ENCODE assay signal across 21 cellular contexts in the genomic region with DNA sequence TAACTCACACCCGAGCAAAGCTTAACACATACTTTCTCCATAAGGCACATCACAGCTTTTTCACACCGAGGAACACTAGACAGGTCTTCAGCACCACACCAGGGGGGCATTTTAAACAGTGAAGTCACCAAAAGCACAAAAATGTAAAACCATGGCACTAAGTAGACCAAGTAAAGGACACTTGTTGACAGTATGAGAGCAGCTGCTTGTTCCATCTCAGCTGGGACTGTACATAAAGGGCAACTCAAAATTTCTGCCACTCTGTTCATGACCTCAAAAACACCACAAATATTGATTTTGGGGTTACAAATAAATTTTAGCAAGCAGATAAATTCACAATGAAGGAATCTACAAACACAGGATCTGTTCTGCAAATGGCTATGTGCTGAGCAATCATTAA.
DNase-seq lines count a peak whose midpoint lies in the region; ATAC-seq and TF ChIP-seq lines count a peak whose summit lies in the region.
"Had no signal": no experiment of that assay in that cellular context is flagged by ENCODE, and none has a peak within 500 bp of the region (broad histone marks: within the 10 kb centered on the region; RNA-seq: fewer than 3 reads in every experiment).

No MANE protein-coding gene starts in this region.

- ATAC-seq in IMR-90 (ENCODE audit: low read depth) (no peak), HG03442 (IDR thresholded peaks at IDR 0.05; ENCODE audit: unreplicated experiment) (no peak), gastroesophageal sphincter (no peak)
- ATAC-seq: PC-3 had no signal

- no peaks in the 10 kb centered on the region for H3K9me3 ChIP-seq in CD4-positive, alpha-beta memory T cell (ENCODE audit: control insufficient read depth in 1 of 2, low read length in 2 of 2)
- no peaks in the 10 kb centered on the region for H3K9me3 ChIP-seq in IMR-90 (ENCODE audit: control insufficient read depth, insufficient read depth, low read length)
- no peaks in the 10 kb centered on the region for H3K9me3 ChIP-seq in gastroesophageal sphincter
- H3K9me3 ChIP-seq: spleen, upper lobe of left lung had no signal

- H2AFZ ChIP-seq in IMR-90 (replicated peaks; ENCODE audit: low read length, poor library complexity): no peak overlapping the region

- H3K27me3 Mint-ChIP-seq in CD4-positive, alpha-beta memory T cell: no peaks in the 10 kb centered on the region
- no peaks in the 10 kb centered on the region for H3K27me3 Mint-ChIP-seq in activated naive CD8-positive, alpha-beta T cell treated with anti-CD3 and anti-CD28 coated beads for 36 hours
- no peaks in the 10 kb centered on the region for H3K27me3 Mint-ChIP-seq in nephron progenitor cell (ENCODE audit: low read depth, poor library complexity)

- H3K27ac Mint-ChIP-seq in CD4-positive, alpha-beta memory T cell: peak overlapping the region; percentile 25 to 81 (median 64)
- H3K27ac Mint-ChIP-seq in activated naive CD8-positive, alpha-beta T cell treated with anti-CD3 and anti-CD28 coated beads for 36 hours: peak overlapping the region; percentile 21
- H3K27ac Mint-ChIP-seq in nephron progenitor cell: peak overlapping the region; percentile 19
- H3K27ac Mint-ChIP-seq: activated CD4-positive, alpha-beta T cell treated with anti-CD3 and anti-CD28 coated beads, Interleukin-2, amount 10 ng/mL, durations not matched to agents 24 days and 14 days; CD14-positive monocyte; endodermal cell had no signal

- H3K9me1 ChIP-seq in IMR-90 (ENCODE audit: insufficient read depth, low read length): peaks cover 19% of the 10 kb centered on the region

- H2BK20ac ChIP-seq in IMR-90 (ENCODE audit: low read depth, low read length): peak overlapping the region; percentile 63

- H4K5ac ChIP-seq in IMR-90 (ENCODE audit: low read depth, low read length): no peak overlapping the region

- H3K4me3 Mint-ChIP-seq in CD4-positive, alpha-beta memory T cell: no peak overlapping the region
- H3K4me3 Mint-ChIP-seq in activated naive CD8-positive, alpha-beta T cell treated with anti-CD3 and anti-CD28 coated beads for 36 hours: no peak overlapping the region
- H3K4me3 Mint-ChIP-seq in nephron progenitor cell: no peak overlapping the region
- H3K4me3 Mint-ChIP-seq: activated CD4-positive, alpha-beta T cell treated with anti-CD3 and anti-CD28 coated beads, Interleukin-2, amount 10 ng/mL, durations not matched to agents 24 days and 14 days; CD14-positive monocyte; endodermal cell had no signal

- H2AK5ac ChIP-seq in IMR-90 (ENCODE audit: low read depth, low read length): peak overlapping the region; percentile 72; the same call in 1 of the 2 replicates

- H3K79me1 ChIP-seq in IMR-90 (ENCODE audit: low read depth in 1 of 2, low read length in 2 of 2): no peaks in the 10 kb centered on the region

- no peak overlapping the region for H3K9ac ChIP-seq in IMR-90 (ENCODE audit: low read depth, low read length)

- no peak overlapping the region for H4K91ac ChIP-seq in IMR-90 (ENCODE audit: insufficient read depth, low read depth, low read length)

- no peak overlapping the region for H3K56ac ChIP-seq in IMR-90 (ENCODE audit: extremely low read depth, insufficient read depth, low read length)

- no peak overlapping the region for H2AK9ac ChIP-seq in IMR-90 (replicated peaks; ENCODE audit: low read depth, low read length, poor library complexity)

- no peak overlapping the region for H3K27ac ChIP-seq in CD4-positive, alpha-beta memory T cell (ENCODE audit: low read depth, low read length)
- H3K27ac ChIP-seq in IMR-90 (ENCODE audit: insufficient read depth, low read length) (no peak overlapping the region), gastroesophageal sphincter (no peak overlapping the region)
- H3K27ac ChIP-seq: brain microvascular endothelial cell, upper lobe of left lung had no signal

- peaks cover 12% of the 10 kb centered on the region for H3K36me3 ChIP-seq in CD4-positive, alpha-beta memory T cell (ENCODE audit: insufficient read depth, low read length)
- H3K36me3 ChIP-seq in IMR-90 (ENCODE audit: control insufficient read depth, insufficient read depth, low read length) (no peaks in the 10 kb centered on the region), gastroesophageal sphincter (peaks cover 0 to 38% of the 10 kb centered on the region in 2 donors)
- H3K36me3 ChIP-seq: brain microvascular endothelial cell had no signal

- H3K4me1 Mint-ChIP-seq in CD4-positive, alpha-beta memory T cell: peaks cover 0 to 8% (median 4%) of the 10 kb centered on the region in 4 donors
- peaks cover 19% of the 10 kb centered on the region for H3K4me1 Mint-ChIP-seq in activated naive CD8-positive, alpha-beta T cell treated with anti-CD3 and anti-CD28 coated beads for 36 hours
- H3K4me1 Mint-ChIP-seq in nephron progenitor cell: peaks cover 10% of the 10 kb centered on the region
- H3K4me1 Mint-ChIP-seq: CD14-positive monocyte had no signal

- H3K27me3 ChIP-seq in CD4-positive, alpha-beta memory T cell (ENCODE audit: insufficient read depth, low read length): no peaks in the 10 kb centered on the region
- no peaks in the 10 kb centered on the region for H3K27me3 ChIP-seq in IMR-90 (ENCODE audit: control insufficient read depth, insufficient read depth, low read length)
- no peaks in the 10 kb centered on the region for H3K27me3 ChIP-seq in gastroesophageal sphincter
- H3K27me3 ChIP-seq: brain microvascular endothelial cell, spleen, upper lobe of left lung had no signal

- in situ Hi-C loops in IMR-90 (cut with MboI; ENCODE audit: low sequenced_read_pairs): no loop called here

- H4K20me1 ChIP-seq in IMR-90 (ENCODE audit: insufficient read depth, low read length): peaks cover 4% of the 10 kb centered on the region; the same call in 1 of the 2 replicates

- no TSS peak for BruUV-seq in IMR-90 (replicated peaks; lab: Mats Ljungman, UMichigan)

- peak overlapping the region; percentile 70 for H3K4ac ChIP-seq in IMR-90 (ENCODE audit: low read depth, low read length)

- H2BK120ac ChIP-seq in IMR-90 (ENCODE audit: low read depth, low read length): peak overlapping the region; percentile 78

- dilution Hi-C loops in IMR-90 (cut with HindIII; ENCODE audit: low sequenced_read_pairs, unreplicated experiment): no loop called here

- 0 out of 2 replicates have a peak overlapping the region, but pooled peaks have one; percentile 34 for H3K23ac ChIP-seq in IMR-90 (ENCODE audit: low read depth, low read length)

- no CpG with 5 or more reads among the region's 2 CpGs for WGBS in IMR-90 (ENCODE audit: extremely low coverage in 2 of 2, insufficient read length in 1 of 2), 2 experiments
- WGBS in gastroesophageal sphincter (ENCODE audit: low coverage in 1 of 2), 2 donors: 60 to 80% methylated on average over 1 to 2 of the region's 2 CpGs

- POLR2A ChIA-PET in CD4-positive, alpha-beta memory T cell (lab: Charles Lee; ENCODE audit: partially characterized antibody): no interaction called here
- POLR2A ChIA-PET in IMR-90 (lab: Charles Lee; ENCODE audit: unreplicated experiment): no interaction called here

- H3K4me1 ChIP-seq in CD4-positive, alpha-beta memory T cell (ENCODE audit: insufficient read depth, low read length): no peaks in the 10 kb centered on the region
- H3K4me1 ChIP-seq in IMR-90 (ENCODE audit: control insufficient read depth, insufficient read depth, low read length) (peaks cover 17% of the 10 kb centered on the region), gastroesophageal sphincter (no peaks in the 10 kb centered on the region)
- H3K4me1 ChIP-seq: upper lobe of left lung had no signal

- H3K36me3 Mint-ChIP-seq in CD4-positive, alpha-beta memory T cell: peaks cover 13 to 20% of the 10 kb centered on the region in 2 donors
- H3K36me3 Mint-ChIP-seq in activated naive CD8-positive, alpha-beta T cell treated with anti-CD3 and anti-CD28 coated beads for 36 hours: peaks cover 2% of the 10 kb centered on the region
- H3K36me3 Mint-ChIP-seq in nephron progenitor cell (ENCODE audit: low read depth): peaks cover 31% of the 10 kb centered on the region
- H3K36me3 Mint-ChIP-seq: CD14-positive monocyte had no signal

- H2BK15ac ChIP-seq in IMR-90 (ENCODE audit: low read depth, low read length): peak overlapping the region; percentile 23; the same call in 1 of the 3 replicates

- no peak overlapping the region for H2BK5ac ChIP-seq in IMR-90 (ENCODE audit: low read depth, low read length, poor library complexity, severe bottlenecking)

- peak overlapping the region; percentile 9; the same call in 1 of the 2 replicates for H3K18ac ChIP-seq in IMR-90 (ENCODE audit: low read depth, low read length)

- DNase-seq in CD4-positive, alpha-beta memory T cell: no peak
- peak; percentile 10 for DNase-seq in IMR-90
- no peak for DNase-seq in activated naive CD8-positive, alpha-beta T cell treated with anti-CD3 and anti-CD28 coated beads for 36 hours
- no peak for DNase-seq in nephron progenitor cell
- no peak for DNase-seq in activated CD8-positive, alpha-beta memory T cell treated with anti-CD3 and anti-CD28 coated beads, Interleukin-2, amount 50 U/mL, for 4 hours
- DNase-seq in NCI-H2196 (lab: John Stamatoyannopoulos, UW; ENCODE audit: unreplicated experiment): no peak
- DNase-seq: activated CD4-positive, alpha-beta T cell treated with anti-CD3 and anti-CD28 coated beads, Interleukin-2, amount 10 ng/mL, durations not matched to agents 24 days and 14 days; brain microvascular endothelial cell; endodermal cell; GF-D8; KG1; NCI-H2171 treated with DMSO at 0.1 percent for 48 hours; NCI-H526 treated with DMSO at 0.1 percent for 48 hours; PC-3; Right ventricle myocardium superior; spleen; stimulated activated CD4-positive, alpha-beta T cell treated with anti-CD3 and anti-CD28 coated beads, Interleukin-4, amount 100 ng/mL, for 1 hour; upper lobe of left lung had no signal

- CTCF ChIA-PET in CD4-positive, alpha-beta memory T cell (lab: Charles Lee; ENCODE audit: partially characterized antibody): no interaction called here
- CTCF ChIA-PET in IMR-90 (lab: Yijun Ruan, JAX): interaction anchor here (1.1 kb wide), 1 partner anchor 60 kb away, joined by 3 read pairs; a partner anchor contains a TSS

- peaks cover 0 to 3% (median 0%) of the 10 kb centered on the region in 8 donors for H3K9me3 Mint-ChIP-seq in CD4-positive, alpha-beta memory T cell
- no peaks in the 10 kb centered on the region for H3K9me3 Mint-ChIP-seq in activated naive CD8-positive, alpha-beta T cell treated with anti-CD3 and anti-CD28 coated beads for 36 hours
- no peaks in the 10 kb centered on the region for H3K9me3 Mint-ChIP-seq in nephron progenitor cell
- H3K9me3 Mint-ChIP-seq: activated CD4-positive, alpha-beta T cell treated with anti-CD3 and anti-CD28 coated beads, Interleukin-2, amount 10 ng/mL, durations not matched to agents 24 days and 14 days; endodermal cell had no signal

- TF ChIP-seq RAD21 in IMR-90 (IDR thresholded peaks at IDR 0.05; ENCODE audit: low read length): no peak

- TF ChIP-seq EP300 in gastroesophageal sphincter (IDR thresholded peaks at IDR 0.05): no peak

- no peak overlapping the region for H3K14ac ChIP-seq in IMR-90 (replicated peaks; ENCODE audit: low read depth, low read length)

- intact Hi-C loops in CD4-positive, alpha-beta memory T cell (cut with micrococcal nuclease): no loop called here
- intact Hi-C loops in IMR-90 (cut with micrococcal nuclease): no loop called here

- no peak for TF ChIP-seq CTCF in IMR-90 (conservative IDR thresholded peaks at IDR 0.05; ENCODE audit: low read depth, low read length)
- no peak for TF ChIP-seq CTCF in nephron progenitor cell (IDR thresholded peaks at IDR 0.05)
- TF ChIP-seq CTCF in gastroesophageal sphincter (IDR thresholded peaks at IDR 0.05): no peak

- H3K4me3 ChIP-seq in CD4-positive, alpha-beta memory T cell (ENCODE audit: low read length in 2 of 2): no peak overlapping the region
- H3K4me3 ChIP-seq in IMR-90 (ENCODE audit: insufficient read depth, low read depth, low read length) (no peak overlapping the region), gastroesophageal sphincter (no peak overlapping the region)
- H3K4me3 ChIP-seq: spleen, upper lobe of left lung had no signal

- H4K8ac ChIP-seq in IMR-90 (ENCODE audit: low read depth in 2 of 2, low read length in 2 of 2): peak overlapping the region in 1 of 2 experiments; percentile 8; a peak in 1 of 4 replicates

- H3K4me2 ChIP-seq in IMR-90 (ENCODE audit: low read depth, low read length): no peak overlapping the region

- TF ChIP-seq POLR2A in IMR-90 (IDR thresholded peaks at IDR 0.05; ENCODE audit: low read depth, low read length): no peak
- TF ChIP-seq POLR2A in gastroesophageal sphincter (IDR thresholded peaks at IDR 0.05): no peak
